ENCODE assay signal across 20 cellular contexts in genomic region chr2:25938345-25938744, GRCh38. TPM values are rescaled to one million over a fixed set of nuclear protein-coding genes. Genes with fewer than 3 reads are reported as not detected.
DNase-seq lines count a peak whose midpoint lies in the region; ATAC-seq and TF ChIP-seq lines count a peak whose summit lies in the region.
"Had no signal": no experiment of that assay in that cellular context is flagged by ENCODE, and none has a peak within 500 bp of the region (broad histone marks: within the 10 kb centered on the region; RNA-seq: fewer than 3 reads in every experiment).

No MANE protein-coding gene starts in this region.

- no peak for TF ChIP-seq POLR2A in thyroid gland (IDR thresholded peaks at IDR 0.05)

- H3K36me3 ChIP-seq in heart right ventricle = peaks cover 0 to 44% (median 0%) of the 10 kb centered on the region in 9 donors
- H3K36me3 ChIP-seq in thyroid gland = no peaks in the 10 kb centered on the region

- TF ChIP-seq CTCF in heart right ventricle (IDR thresholded peaks at IDR 0.05) (no peak), thyroid gland (IDR thresholded peaks at IDR 0.05) (no peak)

- DNase-seq in anterior cingulate cortex (lab: John Stamatoyannopoulos, UW) (peak in 38 of 58 donors; percentile 11 to 74 (median 41)), heart right ventricle (peak; percentile 43 to 66), nucleus accumbens (lab: John Stamatoyannopoulos, UW) (peak in 31 of 56 donors; percentile 7 to 70 (median 33)), thyroid gland (peak; percentile 86 to 87), NCI-H774 (lab: John Stamatoyannopoulos, UW) (no peak)
- DNase-seq: activated CD4-positive, alpha-beta memory T cell treated with anti-CD3 and anti-CD28 coated beads, Interleukin-2, amount 10 ng/mL, durations not matched to agents 7 days and 5 days; activated CD4-positive, CD25-positive, alpha-beta regulatory T cell; activated naive CD4-positive, alpha-beta T cell treated with Interleukin-2 at 50 U/mL for 16 hours; CD4-positive, alpha-beta T cell; glutamatergic neuron; naive thymus-derived CD8-positive, alpha-beta T cell; NCI-H1417; NCI-H2107; NCI-H510A treated with DMSO at 0.1 percent for 48 hours; spleen; stimulated activated CD4-positive, alpha-beta T cell treated with anti-CD3 and anti-CD28 coated beads, Interleukin-4, amount 100 ng/mL, for 24 hours had no signal

- H3K4me1 ChIP-seq in heart right ventricle (peaks cover 0 to 22% (median 10%) of the 10 kb centered on the region in 9 donors), thyroid gland (peaks cover 7 to 23% of the 10 kb centered on the region in 2 donors)

- H3K9me3 ChIP-seq in heart right ventricle (no peaks in the 10 kb centered on the region), thyroid gland (no peaks in the 10 kb centered on the region)
- H3K9me3 ChIP-seq: spleen had no signal

- H3K27ac ChIP-seq in heart right ventricle (peak overlapping the region in 9 of 10 donors; percentile 57 to 81 (median 75)), thyroid gland (peak overlapping the region; percentile 40 to 61 (median 55))

- peak; percentile 94 to 99 (median 96) for ATAC-seq in heart right ventricle
- no peak for ATAC-seq in HG03439 (IDR thresholded peaks at IDR 0.05; ENCODE audit: unreplicated experiment)
- ATAC-seq in GM18498 (IDR thresholded peaks at IDR 0.05; ENCODE audit: unreplicated experiment) = no peak
- ATAC-seq: GM12878; GM23338; naive thymus-derived CD8-positive, alpha-beta T cell had no signal

- H3K4me3 ChIP-seq in heart right ventricle (no peak overlapping the region), thyroid gland (replicated peaks in 1 of 3) (no peak overlapping the region)
- H3K4me3 ChIP-seq: GM12878, GM23338, spleen had no signal

- 63 to 71% methylated on average over 6 of the region's 6 CpGs for WGBS in heart right ventricle, 2 donors
- WGBS in thyroid gland, 2 donors = 46 to 58% methylated on average over 6 of the region's 6 CpGs

- no peaks in the 10 kb centered on the region for H3K27me3 ChIP-seq in heart right ventricle
- no peaks in the 10 kb centered on the region for H3K27me3 ChIP-seq in thyroid gland
- H3K27me3 ChIP-seq: spleen had no signal

- intact Hi-C loops in heart right ventricle (cut with DNase I) (loop anchor here in 1 of 10 donors (10.0 kb wide), 1 partner anchor 84 kb away; no protein-coding TSS in a partner anchor), thyroid gland (cut with DNase I) (no loop called here)

RNA-seq across cellular contexts. Expression of gene KIF3C, which starts 44.0 kb away (rescaled TPM):
- total RNA-seq in heart right ventricle = 1 to 10 TPM; 1.4 to 4.2 (median 2.7) TPM
- 1 to 10 TPM; 1.1 to 1.2 TPM for polyA plus RNA-seq in heart right ventricle
- total RNA-seq in thyroid gland = 10 to 100 TPM in 3 of 4 donors, 1 to 10 TPM in 1; 9.9 to 13.8 (median 11.7) TPM

Comparison
In these comparisons a context has a peak if more than half of its experiments do, and no peak if none do; other contexts are left out.
1. ATAC-seq: peak in heart right ventricle (8 of 8); none in HG03439 (single experiment) and GM18498 (single experiment).